Comparison of ENCODE assay signal across 22 cellular contexts in the genomic region with DNA sequence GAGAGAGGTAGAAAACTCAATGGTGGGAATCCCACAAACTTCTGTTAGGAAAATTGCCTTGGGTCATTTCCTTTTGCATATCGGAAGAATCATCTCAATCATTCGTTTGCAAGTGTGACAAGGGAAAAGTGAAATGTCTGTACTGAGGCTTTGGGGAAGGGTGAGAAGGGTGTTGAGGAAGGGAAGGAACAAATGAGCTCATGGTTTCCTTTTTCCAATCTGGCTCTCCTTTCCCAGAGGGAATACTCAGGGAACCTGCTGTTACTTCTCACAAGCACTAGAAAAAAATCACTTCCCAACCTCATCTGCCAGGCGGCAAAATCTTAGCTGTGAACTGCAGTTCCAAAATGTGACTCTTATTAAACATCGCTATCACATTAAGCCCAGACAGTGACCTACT.
"Had no signal": no experiment of that assay in that cellular context is flagged by ENCODE, and none has a peak within 500 bp of the region (broad histone marks: within the 10 kb centered on the region; RNA-seq: fewer than 3 reads in every experiment).

No MANE protein-coding gene starts in this region.

- ATAC-seq: foreskin keratinocyte; left lung; lower lobe of right lung; natural killer cell treated with Interleukin-12 subunit alpha and Interleukin-12 subunit beta and Interleukin-15 and Interleukin-18, amount 100 ng/mL, for 72 hours; pancreas; stimulated activated effector memory CD8-positive, alpha-beta T cell treated with anti-CD3 and anti-CD28 coated beads, Interleukin-12 subunit alpha, Interleukin-12 subunit beta, amount 100 ng/mL, for 72 hours had no signal

- H3K36me3 ChIP-seq: esophagus muscularis mucosa, left lung, lower lobe of right lung, neutrophil, pancreas, sigmoid colon, stomach, thyroid gland had no signal

- H3K4me1 ChIP-seq: foreskin keratinocyte, left lung, lower lobe of right lung, pancreas, thyroid gland had no signal

- DNase-seq: dermis blood vessel endothelial cell; effector memory CD4-positive, alpha-beta T cell; foreskin keratinocyte; kidney; left lung; lower lobe of right lung; mucosa of descending colon; naive B cell; pancreas; retina; sigmoid colon; stimulated activated CD4-positive, alpha-beta T cell treated with anti-CD3 and anti-CD28 coated beads, Interleukin-2, amount 100 ng/mL, for 24 hours; stimulated activated CD4-positive, alpha-beta T cell treated with anti-CD3 and anti-CD28 coated beads, Interleukin-4, amount 100 ng/mL, for 24 hours; stimulated activated naive CD4-positive, alpha-beta T cell treated with Interleukin-2 at 50 U/mL for 16 hours; stomach; thyroid gland had no signal

- H3K4me3 ChIP-seq: coronary artery, esophagus muscularis mucosa, hepatocyte, left lung, lower lobe of right lung, mucosa of descending colon, pancreas, sigmoid colon, stomach, thyroid gland had no signal

- H3K9me3 ChIP-seq: esophagus muscularis mucosa, left lung, lower lobe of right lung, mucosa of descending colon, neutrophil, pancreas, sigmoid colon, stomach, thyroid gland had no signal

- H3K27ac ChIP-seq: coronary artery, esophagus muscularis mucosa, foreskin keratinocyte, hepatocyte, left lung, lower lobe of right lung, neutrophil, pancreas, sigmoid colon, stomach, thyroid gland had no signal

- H3K27me3 ChIP-seq: foreskin keratinocyte, hepatocyte, left lung, neutrophil, pancreas, sigmoid colon, stomach, thyroid gland had no signal
